Comparison of ENCODE assay signal across 8 cellular contexts in the genomic region with DNA sequence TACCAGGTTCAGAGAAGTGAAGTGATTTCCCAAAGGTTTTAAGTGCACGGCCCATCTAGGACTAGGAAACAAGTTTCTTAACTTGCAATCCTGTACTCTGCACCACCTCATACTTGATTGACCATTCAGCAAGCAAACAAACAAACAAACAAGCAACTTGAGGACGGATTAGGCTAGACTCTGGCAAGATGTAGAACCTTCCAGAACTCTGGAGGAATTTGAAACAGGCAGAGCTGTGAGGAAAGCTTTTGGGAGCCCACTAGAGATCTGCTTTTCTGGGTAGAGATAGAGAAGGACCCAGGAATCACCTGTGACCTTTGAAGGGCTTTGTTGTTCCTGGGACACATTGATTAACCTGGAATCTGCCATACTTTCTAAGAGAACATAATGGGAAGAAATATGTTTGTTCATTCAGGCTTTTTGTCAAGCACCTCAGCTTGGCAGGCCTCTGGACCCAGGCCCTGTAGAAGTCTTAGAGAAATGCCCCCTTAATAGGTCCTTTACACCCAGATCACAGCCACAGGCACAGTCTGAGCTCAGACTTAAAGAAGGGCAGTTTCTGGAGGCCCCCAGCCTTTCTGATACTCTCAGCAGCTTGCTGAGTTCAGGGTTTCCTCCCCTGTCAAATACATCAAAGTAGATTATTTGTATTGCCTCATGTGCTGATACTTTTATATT. TPM values are rescaled to one million over a fixed set of nuclear protein-coding genes. Genes with fewer than 3 reads are reported as not detected.
DNase-seq lines count a peak whose midpoint lies in the region; ATAC-seq and TF ChIP-seq lines count a peak whose summit lies in the region.

No MANE protein-coding gene starts in this region.

- no peaks in the 10 kb centered on the region for H3K27me3 ChIP-seq in heart left ventricle
- no peaks in the 10 kb centered on the region for H3K27me3 ChIP-seq in ascending aorta
- no peaks in the 10 kb centered on the region for H3K27me3 ChIP-seq in lung (ENCODE audit: control insufficient read depth, insufficient read depth)
- H3K27me3 ChIP-seq in vagina: no peaks in the 10 kb centered on the region

- ATAC-seq in heart left ventricle (peak in 1 of 4 donors; percentile 14), left cardiac atrium (no peak), lung (ENCODE audit: insufficient read depth, low FRiP score) (no peak), HG03025 (IDR thresholded peaks at IDR 0.05; ENCODE audit: low FRiP score, unreplicated experiment) (no peak), HG03039 (IDR thresholded peaks at IDR 0.05; ENCODE audit: unreplicated experiment) (no peak)

- no peak for DNase-seq in heart left ventricle
- DNase-seq in left cardiac atrium: no peak
- no peak for DNase-seq in ascending aorta (ENCODE audit: low spot score in 2 of 2)
- DNase-seq in lung (ENCODE audit: low spot score): no peak
- DNase-seq in vagina (ENCODE audit: extremely low spot score in 2 of 2): no peak
- DNase-seq in hepatic stellate cell (ENCODE audit: low spot score): no peak

- no peaks in the 10 kb centered on the region for H3K36me3 ChIP-seq in heart left ventricle
- H3K36me3 ChIP-seq in ascending aorta: no peaks in the 10 kb centered on the region
- no peaks in the 10 kb centered on the region for H3K36me3 ChIP-seq in lung (ENCODE audit: control insufficient read depth in 2 of 2, insufficient read depth in 2 of 2, low read length in 2 of 2)
- no peaks in the 10 kb centered on the region for H3K36me3 ChIP-seq in vagina

- H3K4me1 ChIP-seq in heart left ventricle (peaks cover 0 to 22% (median 16%) of the 10 kb centered on the region in 12 donors), ascending aorta (peaks cover 4 to 12% of the 10 kb centered on the region in 2 donors), lung (ENCODE audit: control insufficient read depth in 2 of 2, insufficient read depth in 2 of 2, low read length in 2 of 2) (peaks cover 2 to 7% of the 10 kb centered on the region in 2 donors), vagina (peaks cover 26% of the 10 kb centered on the region)

- 16 to 43% (median 31%) methylated on average over 2 of the region's 2 CpGs for WGBS in heart left ventricle, 4 donors
- WGBS in lung, 2 donors: 13 to 21% methylated on average over 2 of the region's 2 CpGs

- H3K4me3 ChIP-seq in heart left ventricle (peak overlapping the region; percentile 64 to 98 (median 94)), ascending aorta (peak overlapping the region; percentile 83 to 93), lung (peak overlapping the region; percentile 95), vagina (peak overlapping the region; percentile 82 to 95)

- no peak for TF ChIP-seq POLR2A in heart left ventricle (IDR thresholded peaks at IDR 0.05)
- TF ChIP-seq POLR2A in vagina (IDR thresholded peaks at IDR 0.05): no peak

- TF ChIP-seq CTCF in heart left ventricle (IDR thresholded peaks at IDR 0.05) (no peak), ascending aorta (IDR thresholded peaks at IDR 0.05) (no peak), lung (IDR thresholded peaks at IDR 0.05; ENCODE audit: control extremely low read depth, extremely low read depth) (no peak), vagina (IDR thresholded peaks at IDR 0.05) (no peak)

- no peaks in the 10 kb centered on the region for H3K9me3 ChIP-seq in heart left ventricle
- H3K9me3 ChIP-seq in ascending aorta: no peaks in the 10 kb centered on the region
- no peaks in the 10 kb centered on the region for H3K9me3 ChIP-seq in lung (ENCODE audit: control insufficient read depth in 2 of 2, insufficient read depth in 1 of 2, low read length in 1 of 2)
- no peaks in the 10 kb centered on the region for H3K9me3 ChIP-seq in vagina

- intact Hi-C loops in heart left ventricle (cut with DNase I) (loop anchor here in 9 of 10 donors (1.0 to 5.0 kb wide), 3 partner anchors 13 to 51 kb away; a partner anchor contains a TSS), left cardiac atrium (cut with DNase I) (loop anchor here in 1 of 2 donors (5.0 kb wide), 1 partner anchor 51 kb away; a partner anchor contains a TSS), ascending aorta (cut with DNase I) (loop anchor here (1.0 to 10.0 kb wide), 6 partner anchors 13 to 578 kb away; a partner anchor contains a TSS), vagina (cut with DNase I) (loop anchor here (5.0 kb wide), 1 partner anchor 51 kb away; a partner anchor contains a TSS)

- H3K27ac ChIP-seq in heart left ventricle (peak overlapping the region; percentile 86 to 100 (median 96)), ascending aorta (peak overlapping the region; percentile 78 to 96), lung (ENCODE audit: low read depth in 1 of 2, low read length in 1 of 2) (peak overlapping the region; percentile 78 to 98), vagina (peak overlapping the region; percentile 91)

RNA-seq across cellular contexts. Expression of a gene that starts 0.8 kb away (rescaled TPM):
- total RNA-seq in heart left ventricle (10 to 100 TPM in 4 of 9 donors, 1 to 10 TPM in 5; 6.9 to 13.6 (median 9.2) TPM), left cardiac atrium (10 to 100 TPM in 1 of 2 donors, 1 to 10 TPM in 1; 7.2 to 10.7 TPM), ascending aorta (11.3 TPM), lung (10 to 100 TPM; 20.0 to 30.8 TPM), vagina (21.4 TPM)
- polyA plus RNA-seq in heart left ventricle (1 to 10 TPM; 2.1 to 3.8 TPM), lung (1 to 10 TPM; 3.5 to 5.9 TPM)

RNA-seq across cellular contexts. Expression of a gene that starts 12.5 kb away (rescaled TPM):
- total RNA-seq in heart left ventricle (100 to 1,000 TPM; 230 to 901 (median 521) TPM), left cardiac atrium (100 to 1,000 TPM; 202 to 260 TPM), ascending aorta (19.6 TPM), lung (10 to 100 TPM; 37.5 to 48.9 TPM), vagina (29.0 TPM)
- polyA plus RNA-seq in heart left ventricle (100 to 1,000 TPM; 160 to 205 TPM), lung (10 to 100 TPM; 14.0 to 23.3 TPM)

RNA-seq across cellular contexts. Expression of a gene that starts 50.6 kb away (rescaled TPM):
- 10 to 100 TPM; 73.2 to 97.6 (median 81.5) TPM for total RNA-seq in heart left ventricle
- polyA plus RNA-seq in heart left ventricle: 10 to 100 TPM; 24.9 to 49.1 TPM
- total RNA-seq in left cardiac atrium: 10 to 100 TPM; 47.3 to 50.0 TPM
- 23.7 TPM for total RNA-seq in ascending aorta
- total RNA-seq in lung: 10 to 100 TPM; 34.4 to 55.1 TPM
- polyA plus RNA-seq in lung: 10 to 100 TPM; 12.0 to 19.3 TPM
- total RNA-seq in vagina: 16.9 TPM
